8 cellular contexts compared by ENCODE assay signal in genomic region chr7:148527717-148528168, GRCh38.
DNase-seq lines count a peak whose midpoint lies in the region; ATAC-seq and TF ChIP-seq lines count a peak whose summit lies in the region.

No MANE protein-coding gene starts in this region.

- H3K4me3 ChIP-seq in PC-9, result no peak overlapping the region
- no peak overlapping the region for H3K4me3 ChIP-seq in psoas muscle

- no peak overlapping the region for H2AFZ ChIP-seq in PC-9

- H3K9me3 ChIP-seq in PC-9 (ENCODE audit: insufficient read depth, low read depth) (no peaks in the 10 kb centered on the region), psoas muscle (no peaks in the 10 kb centered on the region)

- H3K36me3 ChIP-seq in PC-9 (ENCODE audit: low read depth) (no peaks in the 10 kb centered on the region), psoas muscle (ENCODE audit: insufficient read depth in 1 of 2, low read depth in 1 of 2) (no peaks in the 10 kb centered on the region)

- H3K27ac ChIP-seq in PC-9, result no peak overlapping the region
- H3K27ac ChIP-seq in foreskin keratinocyte, result no peak overlapping the region
- no peak overlapping the region for H3K27ac ChIP-seq in psoas muscle

- peak; percentile 79 for TF ChIP-seq CTCF in PC-9 (conservative IDR thresholded peaks at IDR 0.05)
- TF ChIP-seq CTCF in foreskin keratinocyte (conservative IDR thresholded peaks at IDR 0.05), result peak; percentile 92
- TF ChIP-seq CTCF in psoas muscle (IDR thresholded peaks at IDR 0.05), result peak; percentile 37

- CTCF ChIA-PET in PC-9 (lab: Charles Lee), result interaction anchor here (0.6 kb wide), 1 partner anchor 141 kb away, joined by 6 read pairs; no protein-coding TSS in a partner anchor

- H3K4me1 ChIP-seq in PC-9 (replicated peaks; ENCODE audit: insufficient read depth) (no peaks in the 10 kb centered on the region), foreskin keratinocyte (no peaks in the 10 kb centered on the region), psoas muscle (no peaks in the 10 kb centered on the region)

- no peaks in the 10 kb centered on the region for H3F3A ChIP-seq in PC-9 (ENCODE audit: insufficient read depth, low read depth)

- intact Hi-C loops in PC-9 (cut with micrococcal nuclease; ENCODE audit: unreplicated experiment) (no loop called here), psoas muscle (cut with DNase I) (no loop called here)

- peak; percentile 76 for DNase-seq in EL
- peak; percentile 43 for DNase-seq in HPDE6-E6E7 (ENCODE audit: extremely low spot score)
- peak; percentile 61 to 76 for DNase-seq in PC-9
- peak; percentile 76 for DNase-seq in activated T-cell treated with anti-CD3 and anti-CD28 coated beads, Interleukin-2, amount 50 U/mL, for 1 hour
- peak; percentile 66 to 80 for DNase-seq in foreskin keratinocyte
- DNase-seq in psoas muscle, result peak; percentile 63 to 65
- DNase-seq in amniotic stem cell (lab: John Stamatoyannopoulos, UW), result no peak

- H3K27me3 ChIP-seq in PC-9 (ENCODE audit: insufficient read depth, low read depth) (peaks cover 34% of the 10 kb centered on the region), foreskin keratinocyte (peaks cover 18% of the 10 kb centered on the region), psoas muscle (ENCODE audit: insufficient read depth in 3 of 3, low read length in 2 of 3) (peaks cover 0 to 32% (median 0%) of the 10 kb centered on the region in 3 donors)

- 49 to 54% (median 52%) methylated on average over 6 of the region's 6 CpGs for WGBS in psoas muscle, 3 donors

- H4K20me1 ChIP-seq in PC-9 (ENCODE audit: insufficient read depth), result no peaks in the 10 kb centered on the region; the same call in 1 of the 2 replicates

- ATAC-seq in GM21423 (IDR thresholded peaks at IDR 0.05; ENCODE audit: unreplicated experiment) (peak; percentile 98), foreskin keratinocyte (peak; percentile 99), psoas muscle (peak in 1 of 4 donors; percentile 41)

- no TSS peak for BruUV-seq in PC-9 (replicated peaks; lab: Mats Ljungman, UMichigan)

- no peaks in the 10 kb centered on the region for H3K9me2 ChIP-seq in PC-9 (ENCODE audit: insufficient read depth)

- H3K79me2 ChIP-seq in PC-9 (ENCODE audit: low read depth), result no peaks in the 10 kb centered on the region

- no peak overlapping the region for H3K4me2 ChIP-seq in PC-9

- POLR2A ChIA-PET in PC-9 (lab: Charles Lee; ENCODE audit: unreplicated experiment), result no interaction called here

Comparison
In these comparisons a context has a peak if more than half of its experiments do, and no peak if none do; other contexts are left out.
1. CTCF ChIP-seq: peak in every context shown above with its lines; median percentile 92 in foreskin keratinocyte; 79 in PC-9; 37 in psoas muscle.